Comparison of ENCODE assay signal across 26 cellular contexts in the genomic region with DNA sequence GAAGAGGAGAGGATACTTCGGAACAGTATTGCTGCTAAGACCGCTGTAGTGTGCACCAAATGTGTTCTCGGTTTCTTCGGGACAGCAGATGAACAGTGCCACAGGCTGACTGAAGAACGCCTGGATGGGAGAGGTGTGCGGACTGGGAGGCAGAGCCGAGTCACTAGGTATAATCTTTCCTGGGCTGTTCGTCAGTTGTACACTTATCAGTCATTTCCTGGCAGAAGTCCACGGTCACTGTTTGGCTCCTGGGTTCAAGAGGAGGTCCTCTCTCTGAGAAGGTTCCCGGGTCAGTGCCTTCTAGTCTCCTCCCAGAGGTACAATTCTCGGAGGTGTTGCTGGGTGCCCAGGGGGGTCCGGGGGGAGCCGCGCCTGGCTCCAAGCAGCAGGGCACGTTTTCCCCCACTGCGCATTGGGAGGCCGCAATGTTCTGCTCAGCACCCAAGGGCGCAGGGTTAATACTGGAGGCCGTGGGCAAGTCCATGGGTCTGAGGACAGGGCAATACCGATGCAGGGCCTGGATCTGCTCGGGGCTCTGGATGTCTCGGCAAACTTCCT. TPM values are rescaled to one million over a fixed set of nuclear protein-coding genes. Genes with fewer than 3 reads are reported as not detected.
"Had no signal": no experiment of that assay in that cellular context is flagged by ENCODE, and none has a peak within 500 bp of the region (broad histone marks: within the 10 kb centered on the region; RNA-seq: fewer than 3 reads in every experiment).

No MANE protein-coding gene starts in this region.

- ATAC-seq: activated CD4-positive, alpha-beta T cell treated with anti-CD3 and anti-CD28 coated beads for 36 hours; HepG2 had no signal

- DNase-seq: activated CD4-positive, alpha-beta memory T cell treated with anti-CD3 and anti-CD28 coated beads, Interleukin-2, amount 10 ng/mL, durations not matched to agents 7 days and 5 days; activated CD4-positive, alpha-beta T cell treated with anti-CD3 and anti-CD28 coated beads for 36 hours; activated CD4-positive, alpha-beta T cell treated with anti-CD3 and anti-CD28 coated beads, Interleukin-2, amount 50 U/mL, for 1 hour; activated CD4-positive, CD25-positive, alpha-beta regulatory T cell; activated effector memory CD4-positive, alpha-beta T cell treated with Interleukin-2 at 50 U/mL for 16 hours; activated naive CD4-positive, alpha-beta T cell; amygdala; MG63; MV-4-11; NCI-H1105; NCI-H1436; NCI-H1694 treated with DMSO at 0.1 percent for 48 hours; NCI-H2029 treated with DMSO at 0.1 percent for 48 hours; NCI-H345; NCI-H510A; NCI-H526 treated with DMSO at 0.1 percent for 48 hours; NCI-H82; Peyer's patch; Right ventricle myocardium superior; SJCRH30; SK-N-SH; T-helper 1 cell had no signal

- H3K27ac Mint-ChIP-seq: activated CD4-positive, alpha-beta memory T cell treated with anti-CD3 and anti-CD28 coated beads, Interleukin-2, amount 10 ng/mL, durations not matched to agents 7 days and 5 days; activated T-helper 1 cell treated with anti-CD3 and anti-CD28 coated beads, Interleukin-12 subunit alpha, Interleukin-12 subunit beta, Interleukin-2, Interleukin-4 antibody, amounts not matched to agents 30 ng/mL and 10 ng/mL and 1 ng/mL, durations not matched to agents 14 hours and 24 hours and 36 hours; brain had no signal

- H3K27me3 Mint-ChIP-seq: activated CD4-positive, alpha-beta memory T cell treated with anti-CD3 and anti-CD28 coated beads, Interleukin-2, amount 10 ng/mL, durations not matched to agents 7 days and 5 days; activated CD4-positive, alpha-beta T cell treated with anti-CD3 and anti-CD28 coated beads for 36 hours; brain had no signal

- H3K9me3 Mint-ChIP-seq: activated CD4-positive, alpha-beta memory T cell treated with anti-CD3 and anti-CD28 coated beads, Interleukin-2, amount 10 ng/mL, durations not matched to agents 7 days and 5 days; activated T-helper 1 cell treated with anti-CD3 and anti-CD28 coated beads, Interleukin-12 subunit alpha, Interleukin-12 subunit beta, Interleukin-2, Interleukin-4 antibody, amounts not matched to agents 30 ng/mL and 10 ng/mL and 1 ng/mL, durations not matched to agents 14 hours and 24 hours and 36 hours; brain had no signal

- H3K4me3 Mint-ChIP-seq: activated CD4-positive, alpha-beta memory T cell treated with anti-CD3 and anti-CD28 coated beads, Interleukin-2, amount 10 ng/mL, durations not matched to agents 7 days and 5 days; activated CD4-positive, alpha-beta T cell treated with anti-CD3 and anti-CD28 coated beads for 36 hours; activated T-helper 1 cell treated with anti-CD3 and anti-CD28 coated beads, Interleukin-12 subunit alpha, Interleukin-12 subunit beta, Interleukin-2, Interleukin-4 antibody, amounts not matched to agents 30 ng/mL and 10 ng/mL and 1 ng/mL, durations not matched to agents 14 hours and 24 hours and 36 hours; brain had no signal

RNA-seq across cellular contexts. Expression of a gene that starts 38.1 kb away (rescaled TPM):
- total RNA-seq: activated CD4-positive, alpha-beta T cell treated with anti-CD3 and anti-CD28 coated beads for 36 hours; activated T-helper 1 cell treated with anti-CD3 and anti-CD28 coated beads, Interleukin-12 subunit alpha, Interleukin-12 subunit beta, Interleukin-2, Interleukin-4 antibody, amounts not matched to agents 30 ng/mL and 10 ng/mL and 1 ng/mL, durations not matched to agents 14 hours and 24 hours and 36 hours; astrocyte; HepG2; Peyer's patch; Right ventricle myocardium superior; SJCRH30 had no signal
